16 cellular contexts compared by ENCODE assay signal in genomic region chr5:10481241-10481932, GRCh38. TPM values are rescaled to one million over a fixed set of nuclear protein-coding genes. Genes with fewer than 3 reads are reported as not detected.
DNase-seq lines count a peak whose midpoint lies in the region; ATAC-seq and TF ChIP-seq lines count a peak whose summit lies in the region.
"Had no signal": no experiment of that assay in that cellular context is flagged by ENCODE, and none has a peak within 500 bp of the region (broad histone marks: within the 10 kb centered on the region; RNA-seq: fewer than 3 reads in every experiment).

No MANE protein-coding gene starts in this region.

- no peaks in the 10 kb centered on the region for H3K27me3 ChIP-seq in colonic mucosa

- H3K36me3 Mint-ChIP-seq in nephron (ENCODE audit: low read depth), result no peaks in the 10 kb centered on the region
- H3K36me3 Mint-ChIP-seq in MCF 10A (ENCODE audit: insufficient read depth, unreplicated experiment), result no peaks in the 10 kb centered on the region
- H3K36me3 Mint-ChIP-seq: natural killer cell treated with Interleukin-12 subunit alpha and Interleukin-12 subunit beta and Interleukin-15 and Interleukin-18, amount 100 ng/mL, for 72 hours had no signal

- CTCF ChIA-PET in MCF 10A (lab: Yijun Ruan, JAX), result interaction anchor here (0.6 to 0.8 kb wide), 2 partner anchors 55 to 328 kb away, joined by 3 read pairs; no protein-coding TSS in a partner anchor

- no peak overlapping the region for H3K9ac ChIP-seq in colonic mucosa (ENCODE audit: low read depth in 2 of 2, low read length in 2 of 2)

- no peaks in the 10 kb centered on the region for H3K9me3 ChIP-seq in colonic mucosa
- H3K9me3 ChIP-seq: lower lobe of right lung had no signal

- H3K4me1 Mint-ChIP-seq in nephron (peaks cover 56% of the 10 kb centered on the region), MCF 10A (ENCODE audit: insufficient read depth, unreplicated experiment) (peaks cover 16% of the 10 kb centered on the region)

- H3K9me3 Mint-ChIP-seq in nephron, result peaks cover 13% of the 10 kb centered on the region
- no peaks in the 10 kb centered on the region for H3K9me3 Mint-ChIP-seq in MCF 10A (ENCODE audit: unreplicated experiment)
- H3K9me3 Mint-ChIP-seq: natural killer cell treated with Interleukin-12 subunit alpha and Interleukin-12 subunit beta and Interleukin-15 and Interleukin-18, amount 100 ng/mL, for 72 hours; T-helper 2 cell treated with Interferon-gamma antibody and Interleukin-4, amounts not matched to agents 5 μg/mL and 100 μg/mL, for 36 hours had no signal

- H3K36me3 ChIP-seq in colonic mucosa, result no peaks in the 10 kb centered on the region
- H3K36me3 ChIP-seq: lower lobe of right lung had no signal

- H3K27me3 Mint-ChIP-seq in nephron (ENCODE audit: low read depth) (peaks cover 15% of the 10 kb centered on the region), MCF 10A (ENCODE audit: insufficient read depth, unreplicated experiment) (no peaks in the 10 kb centered on the region)

- H3K27ac Mint-ChIP-seq in nephron (peak overlapping the region in 2 of 3 experiments; percentile 1 to 3), MCF 10A (ENCODE audit: low read depth, unreplicated experiment) (no peak overlapping the region)
- H3K27ac Mint-ChIP-seq: T-helper 2 cell treated with Interferon-gamma antibody and Interleukin-4, amounts not matched to agents 5 μg/mL and 100 μg/mL, for 36 hours had no signal

- H3K27ac ChIP-seq in colonic mucosa, result peak overlapping the region; percentile 36
- H3K27ac ChIP-seq: lower lobe of right lung had no signal

- peaks cover 4% of the 10 kb centered on the region for H3K4me1 ChIP-seq in colonic mucosa

- H3K4me3 ChIP-seq in colonic mucosa, result no peak overlapping the region
- H3K4me3 ChIP-seq: lower lobe of right lung had no signal

- intact Hi-C loops in colonic mucosa (cut with DNase I), result no loop called here
- intact Hi-C loops in MCF 10A (cut with micrococcal nuclease), result no loop called here

- DNase-seq in NCI-H146 (lab: John Stamatoyannopoulos, UW) (peak; percentile 88), colonic mucosa (peak; percentile 38), MCF 10A (ENCODE audit: unreplicated experiment) (no peak)
- no peak for DNase-seq in central memory CD4-positive, alpha-beta T cell
- DNase-seq: activated gamma-delta T cell treated with Interleukin-2 at 50 U/mL for 16 hours, GDM1, lower lobe of right lung, NCI-H2029 treated with DMSO at 0.1 percent for 48 hours, SHP77 treated with DMSO at 0.1 percent for 48 hours had no signal

- TF ChIP-seq CTCF in colonic mucosa (IDR thresholded peaks at IDR 0.05) (no peak), nephron (IDR thresholded peaks at IDR 0.05; ENCODE audit: unreplicated experiment in 3 of 3) (no peak), MCF 10A (IDR thresholded peaks at IDR 0.05; ENCODE audit: unreplicated experiment) (no peak)

- POLR2A ChIA-PET in MCF 10A (lab: Yijun Ruan, JAX), result interaction anchor here (0.7 to 1.9 kb wide), 3 partner anchors 40 to 146 kb away, joined by 3 to 5 read pairs (median 4); no protein-coding TSS in a partner anchor

- no TSS peak for BruUV-seq in MCF 10A (replicated peaks; lab: Mats Ljungman, UMichigan)

- ATAC-seq in GM18868 (IDR thresholded peaks at IDR 0.05; ENCODE audit: unreplicated experiment) (peak; percentile 62), GM21576 (IDR thresholded peaks at IDR 0.05; ENCODE audit: unreplicated experiment) (no peak), GM21737 (IDR thresholded peaks at IDR 0.05; ENCODE audit: unreplicated experiment) (no peak)
- ATAC-seq: HCT116; lower lobe of right lung; natural killer cell treated with Interleukin-12 subunit alpha and Interleukin-12 subunit beta and Interleukin-15 and Interleukin-18, amount 100 ng/mL, for 72 hours had no signal

- no peak overlapping the region for H3K4me3 Mint-ChIP-seq in nephron
- H3K4me3 Mint-ChIP-seq in MCF 10A (ENCODE audit: unreplicated experiment), result no peak overlapping the region
- H3K4me3 Mint-ChIP-seq: natural killer cell treated with Interleukin-12 subunit alpha and Interleukin-12 subunit beta and Interleukin-15 and Interleukin-18, amount 100 ng/mL, for 72 hours; T-helper 2 cell treated with Interferon-gamma antibody and Interleukin-4, amounts not matched to agents 5 μg/mL and 100 μg/mL, for 36 hours had no signal

RNA-seq across cellular contexts. Expression of gene ROPN1L, which starts 39.7 kb away (rescaled TPM):
- total RNA-seq in colonic mucosa, result not detected
- total RNA-seq in MCF 10A (2022), result 0.82 TPM in 1 of 2 replicates, not detected in the other

Comparison
In these comparisons a context has a peak if more than half of its experiments do, and no peak if none do; other contexts are left out.
1. DNase-seq: peak in NCI-H146 (single experiment) and colonic mucosa (single experiment); none in MCF 10A (single experiment) and central memory CD4-positive, alpha-beta T cell (single experiment).